In the genomic region with DNA sequence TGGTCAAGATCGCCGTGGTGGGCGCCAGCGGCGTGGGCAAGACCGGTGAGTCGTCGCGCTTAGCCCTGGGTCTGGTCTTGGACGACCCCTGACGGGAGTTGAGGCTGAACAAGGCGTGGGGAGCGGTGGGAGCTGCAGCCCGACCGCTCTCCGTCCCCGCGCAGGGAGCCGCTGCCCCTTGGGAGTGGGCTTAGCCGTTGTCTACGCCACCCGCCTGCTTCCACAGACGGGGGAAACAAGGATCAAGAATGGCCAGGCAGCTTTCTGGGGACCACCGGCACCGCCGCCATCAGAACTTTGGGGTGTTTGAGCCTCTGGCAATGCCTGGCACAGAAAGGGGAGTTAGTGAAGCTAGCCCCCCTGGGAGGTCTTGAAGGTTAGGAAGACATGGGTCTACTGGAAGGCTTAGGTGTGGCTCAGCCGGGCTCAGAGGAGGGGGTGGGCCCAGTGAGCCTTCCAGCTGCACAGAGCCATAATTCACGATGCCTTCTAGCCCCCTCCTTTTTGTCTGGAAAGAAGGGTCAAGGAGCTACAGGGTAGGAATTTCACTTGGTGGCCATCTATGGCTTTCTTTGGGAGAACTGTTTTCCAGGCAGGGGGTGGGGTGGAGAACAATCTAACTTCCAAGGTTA, we compare ENCODE assay signal across 8 cellular contexts. TPM values are rescaled to one million over a fixed set of nuclear protein-coding genes. Genes with fewer than 3 reads are reported as not detected.
DNase-seq lines count a peak whose midpoint lies in the region; ATAC-seq lines count a peak whose summit lies in the region.

No MANE protein-coding gene starts in this region.

- H3K9me3 ChIP-seq in thymus (ENCODE audit: control insufficient read depth): no peaks in the 10 kb centered on the region

- H3K36me3 ChIP-seq in thymus (ENCODE audit: control insufficient read depth, insufficient read depth): no peaks in the 10 kb centered on the region

- H3K36me3 Mint-ChIP-seq in activated CD4-positive, alpha-beta T cell treated with anti-CD3 and anti-CD28 coated beads, Interleukin-2, amount 10 ng/mL, durations not matched to agents 24 days and 14 days (ENCODE audit: low read depth): no peaks in the 10 kb centered on the region
- H3K36me3 Mint-ChIP-seq in activated naive CD8-positive, alpha-beta T cell treated with anti-CD3 and anti-CD28 coated beads, Interleukin-2, amount 10 ng/mL, durations not matched to agents 7 days and 5 days: peaks cover 3% of the 10 kb centered on the region

- no peak for ATAC-seq in activated naive CD8-positive, alpha-beta T cell treated with anti-CD3 and anti-CD28 coated beads, Interleukin-2, amount 10 ng/mL, durations not matched to agents 7 days and 5 days (ENCODE audit: low read depth)

- peak overlapping the region; percentile 85 for H3K4me3 Mint-ChIP-seq in activated CD4-positive, alpha-beta T cell treated with anti-CD3 and anti-CD28 coated beads, Interleukin-2, amount 10 ng/mL, durations not matched to agents 24 days and 14 days
- H3K4me3 Mint-ChIP-seq in activated naive CD8-positive, alpha-beta T cell treated with anti-CD3 and anti-CD28 coated beads, Interleukin-2, amount 10 ng/mL, durations not matched to agents 7 days and 5 days: peak overlapping the region; percentile 81

- 20% methylated on average over 28 of the region's 28 CpGs for WGBS in thymus

- peaks cover 10% of the 10 kb centered on the region for H3K27me3 ChIP-seq in thymus (ENCODE audit: control insufficient read depth, insufficient read depth)

- H3K27me3 Mint-ChIP-seq in activated CD4-positive, alpha-beta T cell treated with anti-CD3 and anti-CD28 coated beads, Interleukin-2, amount 10 ng/mL, durations not matched to agents 24 days and 14 days: peaks cover 42% of the 10 kb centered on the region
- peaks cover 43% of the 10 kb centered on the region for H3K27me3 Mint-ChIP-seq in activated naive CD8-positive, alpha-beta T cell treated with anti-CD3 and anti-CD28 coated beads, Interleukin-2, amount 10 ng/mL, durations not matched to agents 7 days and 5 days

- POLR2A ChIA-PET in activated naive CD8-positive, alpha-beta T cell treated with anti-CD3 and anti-CD28 coated beads, Interleukin-2, amount 10 ng/mL, durations not matched to agents 7 days and 5 days (lab: Charles Lee): no interaction called here

- H3K4me3 ChIP-seq in thymus (ENCODE audit: low read length): peak overlapping the region; percentile 53

- peaks cover 4% of the 10 kb centered on the region for H3K4me1 ChIP-seq in thymus (ENCODE audit: control insufficient read depth, insufficient read depth, low read length)

- no peaks in the 10 kb centered on the region for H3K9me3 Mint-ChIP-seq in activated CD4-positive, alpha-beta T cell treated with anti-CD3 and anti-CD28 coated beads, Interleukin-2, amount 10 ng/mL, durations not matched to agents 24 days and 14 days
- H3K9me3 Mint-ChIP-seq in activated naive CD8-positive, alpha-beta T cell treated with anti-CD3 and anti-CD28 coated beads, Interleukin-2, amount 10 ng/mL, durations not matched to agents 7 days and 5 days: peaks cover 4% of the 10 kb centered on the region

- DNase-seq in activated CD4-positive, alpha-beta T cell treated with anti-CD3 and anti-CD28 coated beads, Interleukin-2, amount 10 ng/mL, durations not matched to agents 24 days and 14 days: no peak
- no peak for DNase-seq in activated CD4-positive, alpha-beta T cell treated with anti-CD3 and anti-CD28 coated beads, Interleukin-2, amount 50 U/mL, for 4 hours
- DNase-seq in activated naive CD8-positive, alpha-beta T cell treated with anti-CD3 and anti-CD28 coated beads, Interleukin-2, amount 10 ng/mL, durations not matched to agents 7 days and 5 days: no peak
- peak; percentile 81 for DNase-seq in left kidney (ENCODE audit: low read depth, low spot score)
- no peak for DNase-seq in inferior parietal cortex (ENCODE audit: extremely low spot score)
- no peak for DNase-seq in COLO829 (ENCODE audit: low spot score)
- no peak for DNase-seq in anterior cingulate cortex (lab: John Stamatoyannopoulos, UW)

- H3K27ac Mint-ChIP-seq in activated CD4-positive, alpha-beta T cell treated with anti-CD3 and anti-CD28 coated beads, Interleukin-2, amount 10 ng/mL, durations not matched to agents 24 days and 14 days: no peak overlapping the region
- H3K27ac Mint-ChIP-seq in activated naive CD8-positive, alpha-beta T cell treated with anti-CD3 and anti-CD28 coated beads, Interleukin-2, amount 10 ng/mL, durations not matched to agents 7 days and 5 days: no peak overlapping the region

- peaks cover 9% of the 10 kb centered on the region for H3K4me1 Mint-ChIP-seq in activated CD4-positive, alpha-beta T cell treated with anti-CD3 and anti-CD28 coated beads, Interleukin-2, amount 10 ng/mL, durations not matched to agents 24 days and 14 days
- H3K4me1 Mint-ChIP-seq in activated naive CD8-positive, alpha-beta T cell treated with anti-CD3 and anti-CD28 coated beads, Interleukin-2, amount 10 ng/mL, durations not matched to agents 7 days and 5 days: peaks cover 8% of the 10 kb centered on the region

- H3K27ac ChIP-seq in thymus (ENCODE audit: low read depth): no peak overlapping the region

- intact Hi-C loops in activated CD4-positive, alpha-beta T cell treated with anti-CD3 and anti-CD28 coated beads, Interleukin-2, amount 10 ng/mL, durations not matched to agents 24 days and 14 days (cut with micrococcal nuclease): loop anchor here (5.0 to 10.0 kb wide), 2 partner anchors 140 to 1202 kb away; a partner anchor contains a TSS

RNA-seq across cellular contexts. Expression of a gene that starts 0.6 kb away (rescaled TPM):
- 2.0 and 2.2 TPM in 2 replicates for total RNA-seq in activated CD4-positive, alpha-beta T cell treated with anti-CD3 and anti-CD28 coated beads, Interleukin-2, amount 10 ng/mL, durations not matched to agents 24 days and 14 days
- total RNA-seq in activated naive CD8-positive, alpha-beta T cell treated with anti-CD3 and anti-CD28 coated beads, Interleukin-2, amount 10 ng/mL, durations not matched to agents 7 days and 5 days: under 1 TPM; 0.17 to 0.22 TPM
- 1.2 TPM for polyA plus RNA-seq in thymus
